In the genomic region with DNA sequence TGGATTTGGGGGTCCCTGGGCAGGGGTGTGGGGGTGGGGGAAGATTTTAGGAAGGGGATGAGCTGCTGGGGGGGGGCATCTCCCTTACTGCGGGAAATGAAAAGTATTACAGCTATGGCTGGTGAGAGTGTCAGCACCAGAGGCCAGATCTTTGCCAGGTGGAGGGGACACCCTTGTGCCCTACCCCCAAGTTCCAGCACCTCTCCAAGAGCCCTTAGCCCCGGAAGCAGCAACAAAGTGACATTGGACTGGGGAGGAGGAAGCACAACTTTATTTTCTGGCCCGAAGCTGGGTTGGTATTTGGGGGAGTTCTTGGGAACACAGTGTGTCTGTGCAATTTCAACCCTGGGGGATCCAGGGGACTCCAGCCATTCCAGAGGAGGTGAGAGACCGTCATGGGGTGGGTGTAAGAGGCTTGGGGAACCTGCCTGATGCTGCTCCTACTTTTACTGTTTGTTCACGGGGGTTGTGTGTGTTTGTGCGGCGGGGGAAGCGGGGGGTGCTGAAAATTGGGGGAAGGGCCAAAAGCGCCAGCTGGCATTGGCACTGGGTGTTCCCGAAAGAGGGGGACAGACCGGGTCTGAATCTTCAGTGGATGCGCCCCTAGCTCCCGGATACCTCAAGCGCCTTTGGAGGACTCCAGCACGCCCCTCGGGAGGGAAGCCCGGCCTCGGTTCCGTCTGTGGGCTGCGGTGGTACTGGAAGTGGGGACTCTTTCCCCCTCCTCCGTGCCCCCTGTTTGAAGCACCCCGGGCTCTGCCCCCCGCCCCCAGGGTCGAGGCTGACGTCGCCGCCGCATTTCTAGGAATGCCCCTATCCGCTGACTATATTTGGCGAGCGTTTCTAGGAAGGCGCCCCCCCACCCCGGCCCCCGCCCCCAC, we compare ENCODE assay signal across 8 cellular contexts.
A peak's percentile ranks its signal among the peaks of the same experiment; 100 is the strongest.
DNase-seq lines count a peak whose midpoint lies in the region; ATAC-seq and TF ChIP-seq lines count a peak whose summit lies in the region.

No MANE protein-coding gene starts in this region.

- H3K9me3 ChIP-seq in psoas muscle, result no peaks in the 10 kb centered on the region

- ATAC-seq in HG02870 (IDR thresholded peaks at IDR 0.05; ENCODE audit: unreplicated experiment) (peak; percentile 8), psoas muscle (peak; percentile 8 to 27 (median 18)), HG03095 (IDR thresholded peaks at IDR 0.05; ENCODE audit: unreplicated experiment) (no peak)
- peak; percentile 31 for ATAC-seq in activated CD8-positive, alpha-beta T cell treated with anti-CD3 and anti-CD28 coated beads, Interleukin-2, amount 10 ng/mL, durations not matched to agents 7 days and 5 days

- 1 to 2% (median 1%) methylated on average over 22 to 34 of the region's 34 CpGs for WGBS in psoas muscle, 3 donors

- H3K4me1 ChIP-seq in psoas muscle, result peaks cover 6% of the 10 kb centered on the region

- peak overlapping the region; percentile 74 for H3K4me3 Mint-ChIP-seq in activated CD8-positive, alpha-beta T cell treated with anti-CD3 and anti-CD28 coated beads, Interleukin-2, amount 10 ng/mL, durations not matched to agents 7 days and 5 days

- H3K27me3 ChIP-seq in psoas muscle (ENCODE audit: insufficient read depth in 3 of 3, low read length in 2 of 3), result no peaks in the 10 kb centered on the region

- H3K27ac ChIP-seq in psoas muscle, result peak overlapping the region; percentile 91

- peak overlapping the region; percentile 61 to 72 for H3K4me3 ChIP-seq in foreskin fibroblast (ENCODE audit: low read depth in 1 of 2, low read length in 2 of 2)
- H3K4me3 ChIP-seq in psoas muscle, result peak overlapping the region; percentile 97

- POLR2A ChIA-PET in activated CD8-positive, alpha-beta T cell treated with anti-CD3 and anti-CD28 coated beads, Interleukin-2, amount 10 ng/mL, durations not matched to agents 7 days and 5 days (lab: Charles Lee), result no interaction called here

- H3K36me3 Mint-ChIP-seq in activated CD8-positive, alpha-beta T cell treated with anti-CD3 and anti-CD28 coated beads, Interleukin-2, amount 10 ng/mL, durations not matched to agents 7 days and 5 days (ENCODE audit: low read depth), result no peaks in the 10 kb centered on the region

- peak overlapping the region; percentile 6 for H3K27ac Mint-ChIP-seq in activated CD8-positive, alpha-beta T cell treated with anti-CD3 and anti-CD28 coated beads, Interleukin-2, amount 10 ng/mL, durations not matched to agents 7 days and 5 days

- TF ChIP-seq CTCF in foreskin fibroblast (IDR thresholded peaks at IDR 0.05; ENCODE audit: low read depth, low read length) (no peak), psoas muscle (IDR thresholded peaks at IDR 0.05) (no peak)

- H3K36me3 ChIP-seq in psoas muscle (ENCODE audit: insufficient read depth in 1 of 2, low read depth in 1 of 2), result peaks cover 0 to 2% of the 10 kb centered on the region in 2 donors

- CTCF ChIA-PET in activated CD8-positive, alpha-beta T cell treated with anti-CD3 and anti-CD28 coated beads, Interleukin-2, amount 10 ng/mL, durations not matched to agents 7 days and 5 days (lab: Charles Lee), result interaction anchor here (0.6 to 2.2 kb wide), 3 partner anchors 16 to 382 kb away, joined by 4 to 9 read pairs (median 8); a partner anchor contains a TSS

- H3K9me3 Mint-ChIP-seq in activated CD8-positive, alpha-beta T cell treated with anti-CD3 and anti-CD28 coated beads, Interleukin-2, amount 10 ng/mL, durations not matched to agents 7 days and 5 days (ENCODE audit: insufficient read depth), result no peaks in the 10 kb centered on the region

- peaks cover 20% of the 10 kb centered on the region for H3K27me3 Mint-ChIP-seq in activated CD8-positive, alpha-beta T cell treated with anti-CD3 and anti-CD28 coated beads, Interleukin-2, amount 10 ng/mL, durations not matched to agents 7 days and 5 days (ENCODE audit: low read depth)

- peaks cover 12% of the 10 kb centered on the region for H3K4me1 Mint-ChIP-seq in activated CD8-positive, alpha-beta T cell treated with anti-CD3 and anti-CD28 coated beads, Interleukin-2, amount 10 ng/mL, durations not matched to agents 7 days and 5 days (ENCODE audit: low read depth)

- intact Hi-C loops in psoas muscle (cut with DNase I), result loop anchor here (2.0 to 10.0 kb wide), 5 partner anchors 113 to 226 kb away; no protein-coding TSS in a partner anchor

- DNase-seq in D341Med (ENCODE audit: low spot score) (peak; percentile 36), foreskin fibroblast (peak in 1 of 2 donors; percentile 47), psoas muscle (peak; percentile 44 to 74), NOMO-1 (lab: John Stamatoyannopoulos, UW; ENCODE audit: unreplicated experiment in 2 of 2) (no peak), NCI-H446 (lab: John Stamatoyannopoulos, UW) (no peak)
- DNase-seq in activated CD8-positive, alpha-beta T cell treated with anti-CD3 and anti-CD28 coated beads, Interleukin-2, amount 10 ng/mL, durations not matched to agents 7 days and 5 days, result peak; percentile 60

Comparison
In these comparisons a context has a peak if more than half of its experiments do, and no peak if none do; other contexts are left out.
1. DNase-seq: peak in D341Med (single experiment), activated CD8-positive, alpha-beta T cell treated with anti-CD3 and anti-CD28 coated beads, Interleukin-2, amount 10 ng/mL, durations not matched to agents 7 days and 5 days (single experiment) and psoas muscle (2 of 2); none in NOMO-1 (0 of 2) and NCI-H446 (0 of 2).